In genomic region chrX:49720106-49720505, GRCh38 we compare ENCODE assay signal across 20 cellular contexts. TPM values are rescaled to one million over a fixed set of nuclear protein-coding genes. Genes with fewer than 3 reads are reported as not detected.
"Had no signal": no experiment of that assay in that cellular context is flagged by ENCODE, and none has a peak within 500 bp of the region (broad histone marks: within the 10 kb centered on the region; RNA-seq: fewer than 3 reads in every experiment).

No MANE protein-coding gene starts in this region.

RNA-seq across cellular contexts. Expression of gene PAGE1, which starts 24.3 kb away (rescaled TPM):
- total RNA-seq: activated B cell treated with CpG ODN at 0.5 μM for 24 hours; activated CD4-positive, alpha-beta memory T cell treated with anti-CD3 and anti-CD28 coated beads for 36 hours; activated CD4-positive, alpha-beta T cell treated with anti-CD3 and anti-CD28 coated beads, Interleukin-2, amount 10 ng/mL, durations not matched to agents 24 days and 14 days; activated CD8-positive, alpha-beta memory T cell treated with anti-CD3 and anti-CD28 coated beads for 36 hours; activated CD8-positive, alpha-beta T cell treated with anti-CD3 and anti-CD28 coated beads for 36 hours; activated naive CD4-positive, alpha-beta T cell treated with anti-CD3 and anti-CD28 coated beads for 36 hours; activated naive CD4-positive, alpha-beta T cell treated with anti-CD3 and anti-CD28 coated beads, Interleukin-2, amount 50 U/mL, for 72 hours; activated naive CD8-positive, alpha-beta T cell treated with anti-CD3 and anti-CD28 coated beads for 36 hours; activated T-cell treated with anti-CD3 and anti-CD28 coated beads, Interleukin-2, amount 50 U/mL, for 4 hours; activated T-cell treated with anti-CD3 and anti-CD28 coated beads, Interleukin-2, amount 50 U/mL, for 72 hours; activated T-helper 1 cell treated with anti-CD3 and anti-CD28 coated beads, Interleukin-12 subunit alpha, Interleukin-12 subunit beta, Interleukin-2, Interleukin-4 antibody, amounts not matched to agents 30 ng/mL and 10 ng/mL and 1 ng/mL, durations not matched to agents 14 hours and 24 hours and 36 hours; activated T-helper 17 cell treated with anti-CD3 and anti-CD28 coated beads, Interleukin-2, amount 50 U/mL, for 72 hours; adrenal gland; aorta; bronchial epithelial cell; cardiac muscle cell; chondrocyte; colonic mucosa; T-helper 17 cell; T-helper 2 cell treated with Interferon-gamma antibody and Interleukin-4, amounts not matched to agents 100 ng/mL and 5 ng/mL, for 36 hours had no signal
- polyA plus RNA-seq: adrenal gland, aorta, cardiac muscle cell had no signal
